In genomic region chrX:45513042-45513441, GRCh38 we compare ENCODE assay signal across 17 cellular contexts.
"Had no signal": no experiment of that assay in that cellular context is flagged by ENCODE, and none has a peak within 500 bp of the region (broad histone marks: within the 10 kb centered on the region; RNA-seq: fewer than 3 reads in every experiment).

No MANE protein-coding gene starts in this region.

- H3K4me3 ChIP-seq: adrenal gland, gastroesophageal sphincter, left lung, right atrium auricular region, tibial nerve had no signal

- H3K27me3 ChIP-seq: adrenal gland, gastroesophageal sphincter, left lung, right atrium auricular region had no signal

- H3K27ac Mint-ChIP-seq: activated B cell treated with CpG ODN at 0.5 μM for 24 hours; activated CD4-positive, alpha-beta T cell treated with anti-CD3 and anti-CD28 coated beads, Interleukin-2, amount 10 ng/mL, durations not matched to agents 7 days and 5 days; activated naive CD4-positive, alpha-beta T cell treated with anti-CD3 and anti-CD28 coated beads, Interleukin-2, amount 10 ng/mL, durations not matched to agents 7 days and 5 days; activated T-helper 17 cell treated with anti-CD3 and anti-CD28 coated beads, Interleukin-2, amount 50 U/mL, for 72 hours; stimulated activated naive B cell treated with anti-CD40 and anti-IgM and Interleukin-4, amounts not matched to agents 10 μg/mL and 1 μg/mL and 100 μg/mL, for 72 hours; T-helper 1 cell treated with Interleukin-12 subunit alpha and Interleukin-12 subunit beta and Interleukin-4 antibody, amounts not matched to agents 30 μg/mL and 1 μg/mL, for 36 hours had no signal

- H3K36me3 ChIP-seq: adrenal gland, gastroesophageal sphincter, left lung, right atrium auricular region, tibial nerve had no signal

- H3K27ac ChIP-seq: adrenal gland, left lung, parathyroid adenoma, right atrium auricular region, tibial nerve had no signal

- H3K9me3 Mint-ChIP-seq: activated B cell treated with CpG ODN at 0.5 μM for 24 hours; activated CD4-positive, alpha-beta T cell treated with anti-CD3 and anti-CD28 coated beads, Interleukin-2, amount 10 ng/mL, durations not matched to agents 7 days and 5 days; activated naive CD4-positive, alpha-beta T cell treated with anti-CD3 and anti-CD28 coated beads, Interleukin-2, amount 10 ng/mL, durations not matched to agents 7 days and 5 days; activated T-helper 17 cell treated with anti-CD3 and anti-CD28 coated beads, Interleukin-2, amount 50 U/mL, for 72 hours; central memory CD8-positive, alpha-beta T cell; stimulated activated naive B cell treated with anti-CD40 and anti-IgM and Interleukin-4, amounts not matched to agents 10 μg/mL and 1 μg/mL and 100 μg/mL, for 72 hours; T-helper 1 cell treated with Interleukin-12 subunit alpha and Interleukin-12 subunit beta and Interleukin-4 antibody, amounts not matched to agents 30 μg/mL and 1 μg/mL, for 36 hours had no signal

- H3K4me1 Mint-ChIP-seq: activated T-helper 17 cell treated with anti-CD3 and anti-CD28 coated beads, Interleukin-2, amount 50 U/mL, for 72 hours; central memory CD8-positive, alpha-beta T cell; stimulated activated naive B cell treated with anti-CD40 and anti-IgM and Interleukin-4, amounts not matched to agents 10 μg/mL and 1 μg/mL and 100 μg/mL, for 72 hours had no signal

- H3K4me1 ChIP-seq: left lung, right atrium auricular region had no signal

- H3K9ac ChIP-seq: parathyroid adenoma had no signal

- H3K4me3 Mint-ChIP-seq: activated B cell treated with CpG ODN at 0.5 μM for 24 hours; activated CD4-positive, alpha-beta T cell treated with anti-CD3 and anti-CD28 coated beads, Interleukin-2, amount 10 ng/mL, durations not matched to agents 7 days and 5 days; activated naive CD4-positive, alpha-beta T cell treated with anti-CD3 and anti-CD28 coated beads, Interleukin-2, amount 10 ng/mL, durations not matched to agents 7 days and 5 days; activated T-helper 17 cell treated with anti-CD3 and anti-CD28 coated beads, Interleukin-2, amount 50 U/mL, for 72 hours; central memory CD8-positive, alpha-beta T cell; stimulated activated naive B cell treated with anti-CD40 and anti-IgM and Interleukin-4, amounts not matched to agents 10 μg/mL and 1 μg/mL and 100 μg/mL, for 72 hours; T-helper 1 cell treated with Interleukin-12 subunit alpha and Interleukin-12 subunit beta and Interleukin-4 antibody, amounts not matched to agents 30 μg/mL and 1 μg/mL, for 36 hours had no signal

- DNase-seq: activated B cell treated with CpG ODN at 0.5 μM for 24 hours; activated CD4-positive, alpha-beta T cell treated with anti-CD3 and anti-CD28 coated beads, Interleukin-2, amount 10 ng/mL, durations not matched to agents 7 days and 5 days; activated CD8-positive, alpha-beta memory T cell treated with anti-CD3 and anti-CD28 coated beads for 24 hours; activated naive CD4-positive, alpha-beta T cell treated with anti-CD3 and anti-CD28 coated beads, Interleukin-2, amount 10 ng/mL, durations not matched to agents 7 days and 5 days; adrenal gland; cortex of kidney; effector memory CD4-positive, alpha-beta T cell; left lung; stimulated activated CD4-positive, alpha-beta T cell treated with anti-CD3 and anti-CD28 coated beads, Interleukin-1b, Interleukin-23, amount 100 ng/mL, for 48 hours; stimulated activated naive B cell treated with anti-CD40 and anti-IgM and Interleukin-4, amounts not matched to agents 10 μg/mL and 1 μg/mL and 100 μg/mL, for 72 hours had no signal

- H2AFZ ChIP-seq: parathyroid adenoma had no signal

- ATAC-seq: activated T-helper 17 cell treated with anti-CD3 and anti-CD28 coated beads, Interleukin-2, amount 50 U/mL, for 72 hours; gastroesophageal sphincter; left lung; stimulated activated naive B cell treated with anti-CD40 and anti-IgM and Interleukin-4, amounts not matched to agents 10 μg/mL and 1 μg/mL and 100 μg/mL, for 72 hours had no signal

- H3K79me2 ChIP-seq: parathyroid adenoma had no signal

- H3K27me3 Mint-ChIP-seq: activated B cell treated with CpG ODN at 0.5 μM for 24 hours; activated CD4-positive, alpha-beta T cell treated with anti-CD3 and anti-CD28 coated beads, Interleukin-2, amount 10 ng/mL, durations not matched to agents 7 days and 5 days; activated naive CD4-positive, alpha-beta T cell treated with anti-CD3 and anti-CD28 coated beads, Interleukin-2, amount 10 ng/mL, durations not matched to agents 7 days and 5 days; activated T-helper 17 cell treated with anti-CD3 and anti-CD28 coated beads, Interleukin-2, amount 50 U/mL, for 72 hours; central memory CD8-positive, alpha-beta T cell had no signal

- H3K36me3 Mint-ChIP-seq: activated naive CD4-positive, alpha-beta T cell treated with anti-CD3 and anti-CD28 coated beads, Interleukin-2, amount 10 ng/mL, durations not matched to agents 7 days and 5 days; stimulated activated naive B cell treated with anti-CD40 and anti-IgM and Interleukin-4, amounts not matched to agents 10 μg/mL and 1 μg/mL and 100 μg/mL, for 72 hours had no signal

- H3K9me3 ChIP-seq: adrenal gland, gastroesophageal sphincter, left lung, right atrium auricular region, tibial nerve had no signal
